Comparison of ENCODE assay signal across 1 cellular context in genomic region chr6:125957845-125958244, GRCh38.
TF ChIP-seq lines count a peak whose summit lies in the region.

No MANE protein-coding gene starts in this region.

TF ChIP-seq in endothelial cell of umbilical vein, 7 proteins besides CTCF, POLR2A, EP300 and RAD21 (continued from another document):
- no peak for TF ChIP-seq MYC (IDR thresholded peaks at IDR 0.05; ENCODE audit: low read depth, low read length)
- TF ChIP-seq POLR2AphosphoS5 (IDR thresholded peaks at IDR 0.05; ENCODE audit: insufficient read depth, low read depth, low read length), result no peak
- no peak for TF ChIP-seq FOS (IDR thresholded peaks at IDR 0.05; ENCODE audit: borderline replicate concordance, insufficient read depth, low read length)
- no peak for TF ChIP-seq GATA2 (IDR thresholded peaks at IDR 0.05; ENCODE audit: insufficient read depth, insufficient read length, low read depth, low read length)
- no peak for TF ChIP-seq JUN (IDR thresholded peaks at IDR 0.05; ENCODE audit: borderline replicate concordance, insufficient read depth, insufficient read length, low read depth)
